Comparison of ENCODE assay signal across 1 cellular context in genomic region chr2:32012872-32013271, GRCh38.
TF ChIP-seq lines count a peak whose summit lies in the region.

No MANE protein-coding gene starts in this region.

TF ChIP-seq in GM12878, 131 proteins besides CTCF, POLR2A, EP300 and RAD21:
- TF ChIP-seq FOXM1 (IDR thresholded peaks at IDR 0.05; ENCODE audit: low read depth, low read length): no peak
- TF ChIP-seq SMAD1 (IDR thresholded peaks at IDR 0.05; ENCODE audit: low read depth, partially characterized antibody): no peak
- no peak for TF ChIP-seq RBBP5 (conservative IDR thresholded peaks at IDR 0.05)
- no peak for TF ChIP-seq JUND (IDR thresholded peaks at IDR 0.05; ENCODE audit: low read depth, low read length)
- TF ChIP-seq SRF (IDR thresholded peaks at IDR 0.05; ENCODE audit: low read depth in 2 of 2, low read length in 2 of 2): no peak
- TF ChIP-seq, protein P1, sequence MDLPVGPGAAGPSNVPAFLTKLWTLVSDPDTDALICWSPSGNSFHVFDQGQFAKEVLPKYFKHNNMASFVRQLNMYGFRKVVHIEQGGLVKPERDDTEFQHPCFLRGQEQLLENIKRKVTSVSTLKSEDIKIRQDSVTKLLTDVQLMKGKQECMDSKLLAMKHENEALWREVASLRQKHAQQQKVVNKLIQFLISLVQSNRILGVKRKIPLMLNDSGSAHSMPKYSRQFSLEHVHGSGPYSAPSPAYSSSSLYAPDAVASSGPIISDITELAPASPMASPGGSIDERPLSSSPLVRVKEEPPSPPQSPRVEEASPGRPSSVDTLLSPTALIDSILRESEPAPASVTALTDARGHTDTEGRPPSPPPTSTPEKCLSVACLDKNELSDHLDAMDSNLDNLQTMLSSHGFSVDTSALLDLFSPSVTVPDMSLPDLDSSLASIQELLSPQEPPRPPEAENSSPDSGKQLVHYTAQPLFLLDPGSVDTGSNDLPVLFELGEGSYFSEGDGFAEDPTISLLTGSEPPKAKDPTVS (IDR thresholded peaks at IDR 0.05; ENCODE audit: low read depth, low read length): no peak
- TF ChIP-seq MTA2 (IDR thresholded peaks at IDR 0.05; ENCODE audit: low read depth): no peak
- TF ChIP-seq, protein P2, sequence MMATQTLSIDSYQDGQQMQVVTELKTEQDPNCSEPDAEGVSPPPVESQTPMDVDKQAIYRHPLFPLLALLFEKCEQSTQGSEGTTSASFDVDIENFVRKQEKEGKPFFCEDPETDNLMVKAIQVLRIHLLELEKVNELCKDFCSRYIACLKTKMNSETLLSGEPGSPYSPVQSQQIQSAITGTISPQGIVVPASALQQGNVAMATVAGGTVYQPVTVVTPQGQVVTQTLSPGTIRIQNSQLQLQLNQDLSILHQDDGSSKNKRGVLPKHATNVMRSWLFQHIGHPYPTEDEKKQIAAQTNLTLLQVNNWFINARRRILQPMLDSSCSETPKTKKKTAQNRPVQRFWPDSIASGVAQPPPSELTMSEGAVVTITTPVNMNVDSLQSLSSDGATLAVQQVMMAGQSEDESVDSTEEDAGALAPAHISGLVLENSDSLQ (IDR thresholded peaks at IDR 0.05): peak; percentile 35
